8 cellular contexts compared by ENCODE assay signal in genomic region chr6:44925100-44925739, GRCh38.
A peak's percentile ranks its signal among the peaks of the same experiment; 100 is the strongest.
DNase-seq lines count a peak whose midpoint lies in the region; ATAC-seq, FAIRE-seq and TF ChIP-seq lines count a peak whose summit lies in the region.

No MANE protein-coding gene starts in this region.

- H3K27ac Mint-ChIP-seq in CD4-positive, alpha-beta T cell = peak overlapping the region; percentile 79

- TF ChIP-seq POLR2A in H54 (IDR thresholded peaks at IDR 0.05; ENCODE audit: low read depth, low read length) = no peak

- CTCF ChIA-PET in CD4-positive, alpha-beta T cell (lab: Charles Lee) = no interaction called here
- CTCF ChIA-PET in OCI-LY7 (lab: Charles Lee; ENCODE audit: unreplicated experiment) = no interaction called here

- no peak overlapping the region for H3K4me2 ChIP-seq in OCI-LY7 (ENCODE audit: low read length)

- no peak overlapping the region for H2AFZ ChIP-seq in OCI-LY7 (ENCODE audit: low read length)

- no peak overlapping the region for H3K4me3 ChIP-seq in fibroblast of mammary gland (ENCODE audit: control insufficient read depth, low read depth, low read length)
- no peak overlapping the region for H3K4me3 ChIP-seq in right atrium auricular region
- H3K4me3 ChIP-seq in OCI-LY7 (ENCODE audit: low read depth, low read length, poor library complexity, severe bottlenecking) = no peak overlapping the region

- H3K4me1 ChIP-seq in right atrium auricular region (peaks cover 0 to 5% of the 10 kb centered on the region in 2 donors), OCI-LY7 (ENCODE audit: insufficient read depth, low read length, poor library complexity, severe bottlenecking) (no peaks in the 10 kb centered on the region)

- H4K20me1 ChIP-seq in OCI-LY7 (ENCODE audit: insufficient read depth, low read length) = no peaks in the 10 kb centered on the region

- DNase-seq in CD4-positive, alpha-beta T cell = peak in 1 of 10 experiments; percentile 35
- no peak for DNase-seq in H54 (ENCODE audit: insufficient read length, low spot score)
- peak; percentile 95 for DNase-seq in OCI-M1 (lab: John Stamatoyannopoulos, UW)
- peak; percentile 14 for DNase-seq in fibroblast of mammary gland (ENCODE audit: low read depth)
- DNase-seq in NCI-H1092 treated with DMSO at 0.1 percent for 48 hours (lab: John Stamatoyannopoulos, UW) = no peak
- DNase-seq in right atrium auricular region (ENCODE audit: low spot score) = no peak
- DNase-seq in occipital lobe (lab: John Stamatoyannopoulos, UW) = no peak
- DNase-seq in OCI-LY7 (ENCODE audit: low spot score) = no peak

- H3K27me3 ChIP-seq in CD4-positive, alpha-beta T cell (ENCODE audit: control insufficient read depth, insufficient read depth, low read length) = no peaks in the 10 kb centered on the region
- no peaks in the 10 kb centered on the region for H3K27me3 ChIP-seq in right atrium auricular region

- no peaks in the 10 kb centered on the region for H3K36me3 ChIP-seq in right atrium auricular region
- no peaks in the 10 kb centered on the region for H3K36me3 ChIP-seq in OCI-LY7 (ENCODE audit: insufficient read depth, low read length)

- no TSS peak for BruUV-seq in OCI-LY7 (replicated peaks; lab: Mats Ljungman, UMichigan)

- peak overlapping the region; percentile 69 for H3K4me3 Mint-ChIP-seq in CD4-positive, alpha-beta T cell

- TF ChIP-seq CTCF in CD4-positive, alpha-beta T cell (IDR thresholded peaks at IDR 0.05) = no peak
- TF ChIP-seq CTCF in fibroblast of mammary gland (conservative IDR thresholded peaks at IDR 0.05; ENCODE audit: control insufficient read depth, insufficient read depth, low read depth, low read length) = no peak
- no peak for TF ChIP-seq CTCF in right atrium auricular region (IDR thresholded peaks at IDR 0.05)
- TF ChIP-seq CTCF in OCI-LY7 (conservative IDR thresholded peaks at IDR 0.05; ENCODE audit: low read length) = no peak

- no peaks in the 10 kb centered on the region for H3K9me3 Mint-ChIP-seq in CD4-positive, alpha-beta T cell

- H3K36me3 Mint-ChIP-seq in CD4-positive, alpha-beta T cell (ENCODE audit: low read depth) = peaks cover 18% of the 10 kb centered on the region

- H3K9me2 ChIP-seq in OCI-LY7 (ENCODE audit: insufficient read depth, low read length) = no peaks in the 10 kb centered on the region

- H3K4me1 Mint-ChIP-seq in CD4-positive, alpha-beta T cell (ENCODE audit: low read depth) = peaks cover 51% of the 10 kb centered on the region

- H3K79me2 ChIP-seq in OCI-LY7 (ENCODE audit: insufficient read depth, low read depth, low read length) = no peaks in the 10 kb centered on the region

- intact Hi-C loops in CD4-positive, alpha-beta T cell (cut with DNase I, micrococcal nuclease) = loop anchor here in 1 of 2 experiments (10.0 kb wide), 1 partner anchor 230 kb away; no protein-coding TSS in a partner anchor
- intact Hi-C loops in OCI-LY7 (cut with micrococcal nuclease; ENCODE audit: unreplicated experiment) = no loop called here

- no peaks in the 10 kb centered on the region for H3K27me3 Mint-ChIP-seq in CD4-positive, alpha-beta T cell

- POLR2A ChIA-PET in CD4-positive, alpha-beta T cell (lab: Charles Lee) = interaction anchor here (0.7 kb wide), 1 partner anchor 453 kb away, joined by 3 read pairs; the partner anchor contains the start of gene SUPT3H
- POLR2A ChIA-PET in OCI-LY7 (lab: Charles Lee) = interaction anchor here (0.7 kb wide), 1 partner anchor 558 kb away, joined by 3 read pairs; no protein-coding TSS in a partner anchor

- peak; percentile 93 for ATAC-seq in CD4-positive, alpha-beta T cell (ENCODE audit: poor library complexity)

- H3K9me3 ChIP-seq in CD4-positive, alpha-beta T cell (ENCODE audit: control insufficient read depth, low read length) = no peaks in the 10 kb centered on the region
- H3K9me3 ChIP-seq in right atrium auricular region = no peaks in the 10 kb centered on the region
- no peaks in the 10 kb centered on the region for H3K9me3 ChIP-seq in OCI-LY7 (ENCODE audit: low read length)

- no peak overlapping the region for H3K27ac ChIP-seq in CD4-positive, alpha-beta T cell (ENCODE audit: low read depth, low read length)
- H3K27ac ChIP-seq in right atrium auricular region (no peak overlapping the region), OCI-LY7 (ENCODE audit: low read depth, low read length, poor library complexity, severe bottlenecking) (no peak overlapping the region)

- FAIRE-seq in H54 (lab: Jason Lieb, UNC) = peak; percentile 85

Comparison
In these comparisons a context has a peak if more than half of its experiments do, and no peak if none do; other contexts are left out.
1. DNase-seq: peak in OCI-M1 (single experiment) and fibroblast of mammary gland (single experiment); none in H54 (single experiment), NCI-H1092 treated with DMSO at 0.1 percent for 48 hours (single experiment), right atrium auricular region (single experiment), occipital lobe (single experiment) and OCI-LY7 (single experiment).